ENCODE assay signal across 20 cellular contexts in the genomic region with DNA sequence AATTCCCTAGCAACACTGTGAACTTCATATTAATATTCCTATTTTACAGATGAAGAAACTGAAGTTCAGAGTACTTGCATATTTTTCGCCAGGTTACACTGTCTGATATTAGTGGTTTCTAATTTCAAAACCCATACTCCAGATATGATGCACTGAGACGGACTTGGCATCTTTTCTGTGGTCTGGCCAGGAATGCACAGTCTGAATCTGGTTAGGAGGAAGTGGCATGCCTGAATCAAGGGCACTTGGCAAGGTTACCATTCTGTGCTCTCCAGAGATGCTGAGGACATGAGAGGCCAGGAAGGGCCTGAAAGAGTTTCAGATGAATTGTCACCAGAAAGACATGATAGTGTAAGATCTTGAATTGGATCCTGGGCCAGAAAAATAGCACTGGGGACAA.
A peak's percentile ranks its signal among the peaks of the same experiment; 100 is the strongest.
DNase-seq lines count a peak whose midpoint lies in the region; ATAC-seq and TF ChIP-seq lines count a peak whose summit lies in the region.
"Had no signal": no experiment of that assay in that cellular context is flagged by ENCODE, and none has a peak within 500 bp of the region (broad histone marks: within the 10 kb centered on the region; RNA-seq: fewer than 3 reads in every experiment).

No MANE protein-coding gene starts in this region.

- H3K79me2 ChIP-seq in fibroblast of lung (ENCODE audit: control insufficient read depth, insufficient read depth, low read length) = no peaks in the 10 kb centered on the region
- no peaks in the 10 kb centered on the region for H3K79me2 ChIP-seq in smooth muscle cell (ENCODE audit: low read depth)

- no peaks in the 10 kb centered on the region for H3K36me3 ChIP-seq in fibroblast of lung (ENCODE audit: control insufficient read depth, insufficient read depth, low read length)
- H3K36me3 ChIP-seq in smooth muscle cell (ENCODE audit: low read depth) = no peaks in the 10 kb centered on the region
- H3K36me3 ChIP-seq: HAP-1, heart left ventricle, vagina had no signal

- H2AFZ ChIP-seq in fibroblast of lung (ENCODE audit: low read length) (no peak overlapping the region), smooth muscle cell (ENCODE audit: low read depth) (no peak overlapping the region)

- peak; percentile 91 for ATAC-seq in SK-N-SH treated with all-trans-retinoic acid at 6 μM for 48 hours
- no peak for ATAC-seq in omental fat pad (ENCODE audit: low FRiP score)
- ATAC-seq: activated naive CD4-positive, alpha-beta T cell treated with anti-CD3 and anti-CD28 coated beads, Interleukin-2, amount 50 U/mL, for 72 hours; heart left ventricle; stimulated activated naive CD8-positive, alpha-beta T cell treated with anti-CD3 and anti-CD28 coated beads, Interleukin-15, amount 100 ng/mL, for 72 hours had no signal

- H3K9me3 ChIP-seq in fibroblast of lung (ENCODE audit: control insufficient read depth, insufficient read depth, low read depth, low read length) (no peaks in the 10 kb centered on the region), smooth muscle cell (replicated peaks; ENCODE audit: low read depth) (no peaks in the 10 kb centered on the region)
- H3K9me3 ChIP-seq: HAP-1, heart left ventricle, vagina had no signal

- DNase-seq in AG08396 (ENCODE audit: low spot score) (peak; percentile 29), HCEC 1CT (peak; percentile 27), fibroblast of lung (ENCODE audit: low read depth in 2 of 2) (peak; percentile 20 to 78), smooth muscle cell (lab: John Stamatoyannopoulos, UW; ENCODE audit: unreplicated experiment) (no peak), midbrain (lab: John Stamatoyannopoulos, UW) (no peak), caudate nucleus (lab: John Stamatoyannopoulos, UW) (no peak), omental fat pad (ENCODE audit: low spot score) (no peak)
- DNase-seq: activated CD4-positive, alpha-beta memory T cell treated with anti-CD3 and anti-CD28 coated beads, Interleukin-2, amount 10 ng/mL, durations not matched to agents 7 days and 5 days; activated T-cell treated with anti-CD3 and anti-CD28 coated beads, Interleukin-2, amount 50 U/mL, for 48 hours; GF-D8; heart left ventricle; kidney; NCI-H2081 treated with DMSO at 0.1 percent for 48 hours; NCI-H526 treated with DMSO at 0.1 percent for 48 hours; stimulated activated CD4-positive, alpha-beta T cell treated with anti-CD3 and anti-CD28 coated beads, Interleukin-15, amount 100 ng/mL, for 24 hours; stimulated activated naive CD8-positive, alpha-beta T cell treated with anti-CD3 and anti-CD28 coated beads, Interleukin-15, amount 100 ng/mL, for 72 hours had no signal

- H3K4me3 ChIP-seq in fibroblast of lung (replicated peaks in 1 of 4; ENCODE audit: control extremely low read depth in 1 of 4, insufficient read depth in 1 of 4, low read depth in 3 of 4, low read length in 4 of 4) = no peak overlapping the region
- no peak overlapping the region for H3K4me3 ChIP-seq in smooth muscle cell
- H3K4me3 ChIP-seq: HAP-1, heart left ventricle, vagina had no signal

- H3K9ac ChIP-seq in fibroblast of lung (ENCODE audit: insufficient read depth, low read length) (no peak overlapping the region), smooth muscle cell (ENCODE audit: low read depth) (no peak overlapping the region)

- H3K27ac ChIP-seq in fibroblast of lung (ENCODE audit: insufficient read depth, low read length) (no peak overlapping the region), smooth muscle cell (ENCODE audit: low read depth) (no peak overlapping the region), caudate nucleus (ENCODE audit: low read depth, low read length) (no peak overlapping the region)
- H3K27ac ChIP-seq: heart left ventricle, vagina had no signal

- no peaks in the 10 kb centered on the region for H3K4me1 ChIP-seq in fibroblast of lung (ENCODE audit: control insufficient read depth, extremely low read depth, insufficient read depth, low read length)
- no peaks in the 10 kb centered on the region for H3K4me1 ChIP-seq in smooth muscle cell (ENCODE audit: low read depth)
- H3K4me1 ChIP-seq: HAP-1, heart left ventricle, vagina had no signal

- H3K4me2 ChIP-seq in fibroblast of lung (ENCODE audit: extremely low read depth, insufficient read depth, low read length) = no peak overlapping the region
- H3K4me2 ChIP-seq in smooth muscle cell = no peak overlapping the region

- H4K20me1 ChIP-seq in fibroblast of lung (ENCODE audit: control insufficient read depth, extremely low read depth, insufficient read depth, low read length) (no peaks in the 10 kb centered on the region), smooth muscle cell (ENCODE audit: low read depth) (no peaks in the 10 kb centered on the region)

- 85% methylated on average over 2 of the region's 2 CpGs for WGBS in smooth muscle cell (ENCODE audit: low lambda C conversion rate)

- TF ChIP-seq CTCF in fibroblast of lung (conservative IDR thresholded peaks at IDR 0.05 in 1 of 2, IDR thresholded peaks at IDR 0.05 in 1 of 2; ENCODE audit: low read depth in 1 of 2, low read length in 2 of 2) = no peak
- TF ChIP-seq CTCF in smooth muscle cell (IDR thresholded peaks at IDR 0.05; ENCODE audit: borderline replicate concordance, insufficient read depth, poor library complexity, severe bottlenecking) = no peak
- no peak for TF ChIP-seq CTCF in omental fat pad (IDR thresholded peaks at IDR 0.05)

- no peaks in the 10 kb centered on the region for H3F3A ChIP-seq in smooth muscle cell (ENCODE audit: low read depth)

- no peaks in the 10 kb centered on the region for H3K27me3 ChIP-seq in fibroblast of lung (ENCODE audit: control insufficient read depth, insufficient read depth, low read length)
- no peaks in the 10 kb centered on the region for H3K27me3 ChIP-seq in smooth muscle cell (ENCODE audit: low read depth)
- H3K27me3 ChIP-seq: heart left ventricle, vagina had no signal

TF ChIP-seq in SK-N-SH treated with all-trans-retinoic acid at 6 μM for 48 hours, 23 proteins besides CTCF, POLR2A, EP300 and RAD21:
- no peak for TF ChIP-seq ZNF565 (CRISPR knock-in tag; conservative IDR thresholded peaks at IDR 0.05; ENCODE audit: low read depth)
- no peak for TF ChIP-seq CSDC2 (CRISPR knock-in tag; IDR thresholded peaks at IDR 0.05)
- TF ChIP-seq ESRRG (CRISPR knock-in tag; IDR thresholded peaks at IDR 0.05) = no peak
- TF ChIP-seq BACH2 (CRISPR knock-in tag; IDR thresholded peaks at IDR 0.05; ENCODE audit: borderline replicate concordance) = no peak
- TF ChIP-seq TSHZ2 (CRISPR knock-in tag; IDR thresholded peaks at IDR 0.05) = no peak
- no peak for TF ChIP-seq ZC3H10 (CRISPR knock-in tag; IDR thresholded peaks at IDR 0.05)
- no peak for TF ChIP-seq ZFP30 (CRISPR knock-in tag; IDR thresholded peaks at IDR 0.05)
- no peak for TF ChIP-seq CREB5 (CRISPR knock-in tag; IDR thresholded peaks at IDR 0.05; ENCODE audit: low read depth)
- no peak for TF ChIP-seq TCF4 (CRISPR knock-in tag; IDR thresholded peaks at IDR 0.05; ENCODE audit: borderline replicate concordance)
- no peak for TF ChIP-seq GLIS3 (CRISPR knock-in tag; IDR thresholded peaks at IDR 0.05)
- no peak for TF ChIP-seq PPARA (CRISPR knock-in tag; IDR thresholded peaks at IDR 0.05; ENCODE audit: borderline replicate concordance)
- no peak for TF ChIP-seq ARNTL (CRISPR knock-in tag; IDR thresholded peaks at IDR 0.05; ENCODE audit: borderline replicate concordance, low read depth)
TF ChIP-seq in SK-N-SH treated with all-trans-retinoic acid at 6 μM for 48 hours: peak in this region for 0.

Comparison
In these comparisons a context has a peak if more than half of its experiments do, and no peak if none do; other contexts are left out.
1. DNase-seq: peak in AG08396 (single experiment), HCEC 1CT (single experiment) and fibroblast of lung (2 of 2); none in smooth muscle cell (single experiment), midbrain (single experiment), caudate nucleus (0 of 61) and omental fat pad (single experiment).